ENCODE assay signal across 25 cellular contexts in the genomic region with DNA sequence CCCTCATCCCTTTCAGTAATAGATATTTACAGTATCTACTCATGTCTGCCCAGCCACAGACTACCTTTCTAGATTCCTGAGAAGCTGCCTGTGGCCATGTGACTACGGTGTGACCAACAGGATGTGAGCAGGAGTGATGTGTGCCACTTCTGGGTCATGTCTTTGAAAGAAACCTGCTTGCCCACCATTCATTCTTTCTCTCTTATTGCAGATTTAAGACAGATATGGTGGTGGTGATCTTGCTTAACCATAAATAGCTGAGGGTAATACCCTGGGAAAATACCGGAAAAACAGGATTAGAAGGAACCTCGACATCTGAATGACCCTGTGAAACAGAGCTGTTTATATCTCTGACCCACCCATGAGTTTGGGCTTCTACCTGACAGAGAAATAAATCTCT. TPM values are rescaled to one million over a fixed set of nuclear protein-coding genes. Genes with fewer than 3 reads are reported as not detected.
DNase-seq lines count a peak whose midpoint lies in the region; ATAC-seq and TF ChIP-seq lines count a peak whose summit lies in the region.
"Had no signal": no experiment of that assay in that cellular context is flagged by ENCODE, and none has a peak within 500 bp of the region (broad histone marks: within the 10 kb centered on the region; RNA-seq: fewer than 3 reads in every experiment).

No MANE protein-coding gene starts in this region.

- H4K20me1 ChIP-seq in PC-9 (ENCODE audit: insufficient read depth) = no peaks in the 10 kb centered on the region

- H3K79me2 ChIP-seq in PC-9 (ENCODE audit: low read depth) = peaks cover 92% of the 10 kb centered on the region

- TF ChIP-seq CTCF in PC-9 (conservative IDR thresholded peaks at IDR 0.05) = no peak

- no peaks in the 10 kb centered on the region for H3K27me3 ChIP-seq in PC-9 (ENCODE audit: insufficient read depth, low read depth)
- H3K27me3 ChIP-seq: esophagus muscularis mucosa, neural progenitor cell had no signal

- peak; percentile 85 for ATAC-seq in esophagus mucosa
- ATAC-seq: Right ventricle myocardium inferior had no signal

- CTCF ChIA-PET in PC-9 (lab: Charles Lee) = no interaction called here

- no peak overlapping the region for H2AFZ ChIP-seq in PC-9
- H2AFZ ChIP-seq: neural progenitor cell had no signal

- no peaks in the 10 kb centered on the region for H3K9me2 ChIP-seq in PC-9 (ENCODE audit: insufficient read depth)

- no TSS peak for BruUV-seq in PC-9 (replicated peaks; lab: Mats Ljungman, UMichigan)

- peaks cover 47% of the 10 kb centered on the region for H3K36me3 ChIP-seq in PC-9 (ENCODE audit: low read depth)
- H3K36me3 ChIP-seq: neural progenitor cell, prostate gland had no signal

- H3K4me1 ChIP-seq in PC-9 (replicated peaks; ENCODE audit: insufficient read depth) = peaks cover 65% of the 10 kb centered on the region
- H3K4me1 ChIP-seq: prostate gland had no signal

- POLR2A ChIA-PET in PC-9 (lab: Charles Lee; ENCODE audit: unreplicated experiment) = interaction anchor here (0.7 kb wide), 2 partner anchors 50 to 344 kb away, joined by 5 to 8 read pairs; no protein-coding TSS in a partner anchor

- H3K27ac ChIP-seq in PC-9 = peak overlapping the region; percentile 91
- H3K27ac ChIP-seq: 22Rv1, esophagus muscularis mucosa, neural progenitor cell, prostate gland had no signal

- H3K9me3 ChIP-seq in PC-9 (ENCODE audit: insufficient read depth, low read depth) = peaks cover 34% of the 10 kb centered on the region
- H3K9me3 ChIP-seq: esophagus muscularis mucosa, prostate gland had no signal

- intact Hi-C loops in PC-9 (cut with micrococcal nuclease; ENCODE audit: unreplicated experiment) = loop anchor here (1.0 kb wide), 1 partner anchor 16 kb away; no protein-coding TSS in a partner anchor

- DNase-seq in DMS53 (lab: John Stamatoyannopoulos, UW) (peak; percentile 10), DMS53 treated with DMSO at 0.1 percent for 48 hours (lab: John Stamatoyannopoulos, UW; ENCODE audit: unreplicated experiment) (no peak), PC-9 (peak; percentile 79 to 99), renal cortical epithelial cell (ENCODE audit: low read depth) (peak; percentile 38), NCI-H526 (lab: John Stamatoyannopoulos, UW) (no peak), EL (no peak)
- no peak for DNase-seq in stimulated activated naive CD4-positive, alpha-beta T cell treated with Interleukin-2 at 50 U/mL for 16 hours (lab: John Stamatoyannopoulos, UW)
- DNase-seq: activated CD4-positive, alpha-beta T cell treated with anti-CD3 and anti-CD28 coated beads for 1 hour; activated effector memory CD4-positive, alpha-beta T cell treated with Interleukin-2 at 50 U/mL for 16 hours; AML-193; amygdala; HFFc6; NCI-H1436; NCI-H510A treated with DMSO at 0.1 percent for 48 hours; small intestine; stimulated activated CD4-positive, alpha-beta T cell treated with anti-CD3 and anti-CD28 coated beads, Interleukin-4, amount 100 ng/mL, for 1 hour had no signal

- no peak overlapping the region for H3K4me3 ChIP-seq in PC-9
- H3K4me3 ChIP-seq: esophagus muscularis mucosa, neural progenitor cell, prostate gland had no signal

- peak overlapping the region; percentile 71 for H3K4me2 ChIP-seq in PC-9
- H3K4me2 ChIP-seq: neural progenitor cell had no signal

- H3F3A ChIP-seq in PC-9 (ENCODE audit: insufficient read depth, low read depth) = peaks cover 62% of the 10 kb centered on the region

RNA-seq across cellular contexts. Expression of gene GUCA2A, which starts 41.6 kb away (rescaled TPM):
- total RNA-seq in PC-9 (2021) = not detected in 2 replicates
- total RNA-seq in esophagus mucosa = not detected
- not detected in 2 replicates for total RNA-seq in renal cortical epithelial cell
- total RNA-seq: cardiac septum, dermis microvascular lymphatic vessel endothelial cell, esophagus muscularis mucosa, HFFc6, prostate gland, Right ventricle myocardium inferior, urinary bladder had no signal

RNA-seq across cellular contexts. Expression of gene GUCA2B, which starts 53.0 kb away (rescaled TPM):
- total RNA-seq in PC-9 (2021) (not detected in 2 replicates), esophagus mucosa (not detected), renal cortical epithelial cell (not detected in 2 replicates)
- total RNA-seq: cardiac septum, dermis microvascular lymphatic vessel endothelial cell, esophagus muscularis mucosa, HFFc6, prostate gland, Right ventricle myocardium inferior, urinary bladder had no signal

Comparison
In these comparisons a context has a peak if more than half of its experiments do, and no peak if none do; other contexts are left out.
1. DNase-seq: peak in DMS53 (single experiment), PC-9 (2 of 2) and renal cortical epithelial cell (single experiment); none in DMS53 treated with DMSO at 0.1 percent for 48 hours (single experiment), stimulated activated naive CD4-positive, alpha-beta T cell treated with Interleukin-2 at 50 U/mL for 16 hours (single experiment), NCI-H526 (0 of 2) and EL (single experiment).